9 cellular contexts compared by ENCODE assay signal in genomic region chr5:173328896-173329369, GRCh38. TPM values are rescaled to one million over a fixed set of nuclear protein-coding genes. Genes with fewer than 3 reads are reported as not detected.
DNase-seq lines count a peak whose midpoint lies in the region; ATAC-seq, FAIRE-seq and TF ChIP-seq lines count a peak whose summit lies in the region.
"Had no signal": no experiment of that assay in that cellular context is flagged by ENCODE, and none has a peak within 500 bp of the region (broad histone marks: within the 10 kb centered on the region; RNA-seq: fewer than 3 reads in every experiment).

No MANE protein-coding gene starts in this region.

- peaks cover 25% of the 10 kb centered on the region for H3K4me1 Mint-ChIP-seq in T-helper 17 cell
- H3K4me1 Mint-ChIP-seq in effector memory CD8-positive, alpha-beta T cell (ENCODE audit: low read depth in 2 of 2) = peaks cover 13 to 15% of the 10 kb centered on the region in 2 donors

- H3K36me3 ChIP-seq in psoas muscle (ENCODE audit: insufficient read depth in 1 of 2, low read depth in 1 of 2) = peaks cover 0 to 7% of the 10 kb centered on the region in 2 donors
- no peaks in the 10 kb centered on the region for H3K36me3 ChIP-seq in Karpas-422 (ENCODE audit: insufficient read depth, low read length)

- peak overlapping the region; percentile 86 for H3K27ac ChIP-seq in psoas muscle
- no peak overlapping the region for H3K27ac ChIP-seq in Karpas-422 (ENCODE audit: low read length)

- TF ChIP-seq CTCF in AG04449 (IDR thresholded peaks at IDR 0.05; ENCODE audit: insufficient read depth, low read length, missing control alignments) = no peak
- TF ChIP-seq CTCF in psoas muscle (IDR thresholded peaks at IDR 0.05) = no peak

- POLR2A ChIA-PET in AG04449 (lab: Yijun Ruan, JAX) = interaction anchor here (0.6 to 4.6 kb wide), 10 partner anchors 13 to 287 kb away, joined by 3 to 19 read pairs (median 6); partner anchors contain the start of gene BOD1

- H3K4me1 ChIP-seq in psoas muscle (peaks cover 29% of the 10 kb centered on the region), Karpas-422 (ENCODE audit: low read length) (no peaks in the 10 kb centered on the region)

- H3K27me3 Mint-ChIP-seq in T-helper 17 cell = peaks cover 75% of the 10 kb centered on the region
- H3K27me3 Mint-ChIP-seq in effector memory CD8-positive, alpha-beta T cell = peaks cover 61 to 90% of the 10 kb centered on the region in 2 donors

- DNase-seq in AG04449 (ENCODE audit: low read depth, low spot score) (no peak), H54 (ENCODE audit: insufficient read length, low spot score) (peak; percentile 61), T-helper 17 cell (no peak), psoas muscle (no peak), Karpas-422 (no peak)
- no peak for DNase-seq in effector memory CD8-positive, alpha-beta T cell

- TF ChIP-seq POLR2A in H54 (IDR thresholded peaks at IDR 0.05; ENCODE audit: low read depth, low read length) = no peak

- no peak overlapping the region for H3K27ac Mint-ChIP-seq in T-helper 17 cell
- H3K27ac Mint-ChIP-seq in effector memory CD8-positive, alpha-beta T cell = no peak overlapping the region
- H3K27ac Mint-ChIP-seq: memory B cell had no signal

- intact Hi-C loops in psoas muscle (cut with DNase I) = loop anchor here in 1 of 2 donors (5.0 kb wide), 1 partner anchor 168 kb away; no protein-coding TSS in a partner anchor

- no peak overlapping the region for H2AFZ ChIP-seq in Karpas-422 (ENCODE audit: low read length)

- peak overlapping the region; percentile 96 for H3K4me3 ChIP-seq in AG04449 (ENCODE audit: low read depth, low read length)
- peak overlapping the region; percentile 72 for H3K4me3 ChIP-seq in psoas muscle
- H3K4me3 ChIP-seq in Karpas-422 (ENCODE audit: low read length) = no peak overlapping the region

- H3K36me3 Mint-ChIP-seq in T-helper 17 cell (ENCODE audit: low read depth) = peaks cover 4% of the 10 kb centered on the region
- no peaks in the 10 kb centered on the region for H3K36me3 Mint-ChIP-seq in effector memory CD8-positive, alpha-beta T cell (ENCODE audit: insufficient read depth)
- H3K36me3 Mint-ChIP-seq: memory B cell had no signal

- 3 to 4% (median 4%) methylated on average over 19 of the region's 19 CpGs for WGBS in psoas muscle, 3 donors

- no peak overlapping the region for H3K9ac ChIP-seq in Karpas-422 (ENCODE audit: low read length)

- H3K4me3 Mint-ChIP-seq in T-helper 17 cell = peak overlapping the region; percentile 62
- H3K4me3 Mint-ChIP-seq in effector memory CD8-positive, alpha-beta T cell = no peak overlapping the region

- ATAC-seq in T-helper 17 cell (no peak), esophagus mucosa (peak; percentile 62), psoas muscle (peak; percentile 41 to 58 (median 50)), HG02884 (IDR thresholded peaks at IDR 0.05; ENCODE audit: unreplicated experiment) (no peak)
- ATAC-seq in effector memory CD8-positive, alpha-beta T cell (replicated peaks) = no peak

- H3K9me3 ChIP-seq in T-helper 17 cell (ENCODE audit: control insufficient read depth, low read length, poor library complexity, severe bottlenecking) (no peaks in the 10 kb centered on the region), psoas muscle (no peaks in the 10 kb centered on the region), Karpas-422 (ENCODE audit: low read length) (no peaks in the 10 kb centered on the region)

- H3K79me2 ChIP-seq in Karpas-422 (ENCODE audit: low read length) = no peaks in the 10 kb centered on the region

- no peaks in the 10 kb centered on the region for H3K9me2 ChIP-seq in Karpas-422 (replicated peaks; ENCODE audit: insufficient read depth, low read length)

- no peaks in the 10 kb centered on the region for H4K20me1 ChIP-seq in Karpas-422 (ENCODE audit: insufficient read depth, low read depth, low read length)

- FAIRE-seq in H54 (lab: Jason Lieb, UNC) = no peak

- no peaks in the 10 kb centered on the region for H3K9me3 Mint-ChIP-seq in effector memory CD8-positive, alpha-beta T cell
- H3K9me3 Mint-ChIP-seq: memory B cell had no signal

- no peak overlapping the region for H3K4me2 ChIP-seq in Karpas-422 (ENCODE audit: low read depth, low read length, poor library complexity, severe bottlenecking)

- CTCF ChIA-PET in AG04449 (lab: Yijun Ruan, JAX) = interaction anchor here (1.2 to 9.9 kb wide), 10 partner anchors 18 to 287 kb away, joined by 3 to 210 read pairs (median 6); partner anchors contain the start of gene BOD1

- peaks cover 0 to 18% (median 0%) of the 10 kb centered on the region in 3 donors for H3K27me3 ChIP-seq in psoas muscle (ENCODE audit: insufficient read depth in 3 of 3, low read length in 2 of 3)
- no peaks in the 10 kb centered on the region for H3K27me3 ChIP-seq in Karpas-422 (ENCODE audit: low read length)

RNA-seq across cellular contexts. Expression of gene STC2, which starts 0.7 kb away (rescaled TPM):
- not detected for total RNA-seq in T-helper 17 cell
- 8.7 TPM for total RNA-seq in esophagus mucosa
- 1 to 10 TPM; 2.1 to 9.4 (median 6.3) TPM for total RNA-seq in psoas muscle
- 10 to 100 TPM in 2 of 3 donors, 1 to 10 TPM in 1; 6.2 to 25.7 (median 19.8) TPM for polyA plus RNA-seq in psoas muscle
- not detected in 2 replicates for total RNA-seq in Karpas-422 (2014; rRNA removed; shearing (Covaris generic); ENCODE audit: low replicate concordance)

Comparison
In these comparisons a context has a peak if more than half of its experiments do, and no peak if none do; other contexts are left out.
1. ATAC-seq: peak in esophagus mucosa (single experiment) and psoas muscle (4 of 4); none in T-helper 17 cell (single experiment), HG02884 (single experiment) and effector memory CD8-positive, alpha-beta T cell (single experiment).